Comparison of ENCODE assay signal across 20 cellular contexts in the genomic region with DNA sequence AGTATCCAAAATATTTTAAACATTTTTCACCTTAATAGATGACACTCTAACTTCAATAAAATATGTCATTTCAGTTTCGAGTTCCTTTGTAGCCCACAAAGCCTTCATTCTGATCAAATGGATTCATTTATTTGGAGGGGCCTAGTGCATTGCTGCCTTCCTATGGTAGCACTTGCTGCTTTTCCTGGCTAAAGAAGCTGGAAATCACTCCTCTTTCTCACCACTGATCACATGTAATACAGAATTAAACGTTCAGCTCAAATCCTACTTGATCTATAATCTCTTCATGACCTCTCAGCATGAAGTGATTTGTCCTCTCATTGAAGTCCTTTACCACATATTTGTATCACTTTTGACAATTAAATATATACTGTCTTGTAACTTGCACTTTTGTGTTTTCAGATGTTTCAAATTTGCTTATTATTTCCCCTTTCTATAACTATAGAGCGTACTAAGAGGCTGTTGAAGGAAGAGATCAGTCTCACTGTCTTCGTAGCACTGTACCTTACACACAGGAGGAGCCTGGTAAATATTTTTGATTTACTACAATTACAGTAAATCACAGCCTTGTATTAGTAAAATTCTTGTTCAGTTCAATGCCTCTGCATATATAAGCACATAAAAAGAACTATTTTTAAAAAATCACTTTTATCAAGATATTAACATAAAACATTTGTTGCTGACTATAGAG. TPM values are rescaled to one million over a fixed set of nuclear protein-coding genes. Genes with fewer than 3 reads are reported as not detected.
DNase-seq lines count a peak whose midpoint lies in the region; ATAC-seq and TF ChIP-seq lines count a peak whose summit lies in the region.
"Had no signal": no experiment of that assay in that cellular context is flagged by ENCODE, and none has a peak within 500 bp of the region (broad histone marks: within the 10 kb centered on the region; RNA-seq: fewer than 3 reads in every experiment).

No MANE protein-coding gene starts in this region.

- in situ Hi-C loops in KBM-7 (cut with MboI; ENCODE audit: low pct_unique_long_range_greater_than_20kb, low sequenced_read_pairs): no loop called here

- WGBS in heart left ventricle, 4 donors: 51 to 62% (median 55%) methylated on average over 4 of the region's 4 CpGs
- whole genome bisulfite sequencing in esophagus squamous epithelium, 2 donors: 32 to 48% methylated on average over 4 of the region's 4 CpGs

- H3K4me1 ChIP-seq in heart left ventricle (peaks cover 0 to 7% (median 0%) of the 10 kb centered on the region in 12 donors), esophagus squamous epithelium (peaks cover 0 to 17% (median 7%) of the 10 kb centered on the region in 3 donors)

- intact Hi-C loops in heart left ventricle (cut with DNase I) (loop anchor here in 1 of 10 donors (10.0 kb wide), 1 partner anchor 66 kb away; the partner anchor contains the start of gene PLA2G12A), Right ventricle myocardium superior (cut with DNase I) (no loop called here), esophagus squamous epithelium (cut with DNase I) (no loop called here)

- H3K27ac Mint-ChIP-seq in mesothelial cell of epicardium (peak overlapping the region; percentile 99), type B pancreatic cell (peak overlapping the region; percentile 39)
- no peak overlapping the region for H3K27ac Mint-ChIP-seq in stimulated activated naive CD8-positive, alpha-beta T cell treated with anti-CD3 and anti-CD28 coated beads, Interleukin-15, amount 100 ng/mL, for 72 hours
- H3K27ac Mint-ChIP-seq: activated CD8-positive, alpha-beta T cell treated with anti-CD3 and anti-CD28 coated beads for 36 hours; CD4-positive, CD25-positive, alpha-beta regulatory T cell had no signal

- ATAC-seq in heart left ventricle (no peak), Right ventricle myocardium superior (ENCODE audit: poor library complexity) (no peak)
- ATAC-seq in stimulated activated naive CD8-positive, alpha-beta T cell treated with anti-CD3 and anti-CD28 coated beads, Interleukin-15, amount 100 ng/mL, for 72 hours: no peak
- ATAC-seq: activated CD8-positive, alpha-beta T cell treated with anti-CD3 and anti-CD28 coated beads for 36 hours had no signal

- DNase-seq in heart left ventricle (no peak), Right ventricle myocardium superior (no peak), esophagus squamous epithelium (lab: John Stamatoyannopoulos, UW) (no peak), mesothelial cell of epicardium (ENCODE audit: low spot score in 2 of 2, unreplicated experiment in 2 of 2) (no peak), type B pancreatic cell (ENCODE audit: extremely low spot score, unreplicated experiment) (no peak), KBM-7 (no peak), NCI-H2029 (lab: John Stamatoyannopoulos, UW) (no peak)
- no peak for DNase-seq in stimulated activated naive CD8-positive, alpha-beta T cell treated with anti-CD3 and anti-CD28 coated beads, Interleukin-15, amount 100 ng/mL, for 72 hours
- DNase-seq: activated CD8-positive, alpha-beta T cell treated with anti-CD3 and anti-CD28 coated beads for 36 hours; anterior cingulate cortex; CD4-positive, CD25-positive, alpha-beta regulatory T cell; DMS79 treated with DMSO at 0.1 percent for 48 hours; dorsolateral prefrontal cortex; Kasumi-1; NCI-H1436 treated with DMSO at 0.1 percent for 48 hours; stimulated activated CD4-positive, alpha-beta T cell treated with anti-CD3 and anti-CD28 coated beads, Interleukin-15, amount 100 ng/mL, for 24 hours; substantia nigra had no signal

- H3K27me3 Mint-ChIP-seq in mesothelial cell of epicardium (ENCODE audit: low read depth) (no peaks in the 10 kb centered on the region), type B pancreatic cell (no peaks in the 10 kb centered on the region)
- peaks cover 10% of the 10 kb centered on the region for H3K27me3 Mint-ChIP-seq in stimulated activated naive CD8-positive, alpha-beta T cell treated with anti-CD3 and anti-CD28 coated beads, Interleukin-15, amount 100 ng/mL, for 72 hours

- H3K27me3 ChIP-seq in heart left ventricle: no peaks in the 10 kb centered on the region
- no peaks in the 10 kb centered on the region for H3K27me3 ChIP-seq in esophagus squamous epithelium

- H3K9me3 ChIP-seq in heart left ventricle: peaks cover 0 to 23% (median 1%) of the 10 kb centered on the region in 12 donors
- peaks cover 0 to 4% (median 0%) of the 10 kb centered on the region in 3 donors for H3K9me3 ChIP-seq in esophagus squamous epithelium

- H3K27ac ChIP-seq in heart left ventricle (peak overlapping the region in 11 of 12 donors; percentile 10 to 62 (median 52)), esophagus squamous epithelium (peak overlapping the region in 3 of 4 donors; percentile 30 to 59 (median 36))
- H3K27ac ChIP-seq: PC-9 had no signal

- H3K4me3 ChIP-seq in heart left ventricle (peak overlapping the region in 11 of 12 donors; percentile 14 to 59 (median 43)), esophagus squamous epithelium (peak overlapping the region in 3 of 4 donors; percentile 23 to 53 (median 30))
- H3K4me3 ChIP-seq: PC-9 had no signal

- peaks cover 35% of the 10 kb centered on the region for H3K36me3 Mint-ChIP-seq in mesothelial cell of epicardium
- H3K36me3 Mint-ChIP-seq in type B pancreatic cell: peaks cover 7% of the 10 kb centered on the region
- H3K36me3 Mint-ChIP-seq: CD4-positive, CD25-positive, alpha-beta regulatory T cell had no signal

- peaks cover 50% of the 10 kb centered on the region for H3K4me1 Mint-ChIP-seq in mesothelial cell of epicardium
- H3K4me1 Mint-ChIP-seq in type B pancreatic cell (ENCODE audit: unreplicated experiment): peaks cover 18% of the 10 kb centered on the region
- no peaks in the 10 kb centered on the region for H3K4me1 Mint-ChIP-seq in stimulated activated naive CD8-positive, alpha-beta T cell treated with anti-CD3 and anti-CD28 coated beads, Interleukin-15, amount 100 ng/mL, for 72 hours
- H3K4me1 Mint-ChIP-seq: CD4-positive, CD25-positive, alpha-beta regulatory T cell had no signal

- H3K36me3 ChIP-seq in heart left ventricle: peaks cover 0 to 3% (median 0%) of the 10 kb centered on the region in 9 donors
- no peaks in the 10 kb centered on the region for H3K36me3 ChIP-seq in esophagus squamous epithelium

- H3K4me3 Mint-ChIP-seq in mesothelial cell of epicardium: peak overlapping the region; percentile 87
- peak overlapping the region; percentile 73 for H3K4me3 Mint-ChIP-seq in type B pancreatic cell
- no peak overlapping the region for H3K4me3 Mint-ChIP-seq in stimulated activated naive CD8-positive, alpha-beta T cell treated with anti-CD3 and anti-CD28 coated beads, Interleukin-15, amount 100 ng/mL, for 72 hours
- H3K4me3 Mint-ChIP-seq: activated CD8-positive, alpha-beta T cell treated with anti-CD3 and anti-CD28 coated beads for 36 hours; CD4-positive, CD25-positive, alpha-beta regulatory T cell had no signal

- H3K9me3 Mint-ChIP-seq in mesothelial cell of epicardium (peaks cover 30% of the 10 kb centered on the region), type B pancreatic cell (no peaks in the 10 kb centered on the region)
- peaks cover 0 to 4% of the 10 kb centered on the region in 2 donors for H3K9me3 Mint-ChIP-seq in stimulated activated naive CD8-positive, alpha-beta T cell treated with anti-CD3 and anti-CD28 coated beads, Interleukin-15, amount 100 ng/mL, for 72 hours

- no peak for TF ChIP-seq CTCF in heart left ventricle (IDR thresholded peaks at IDR 0.05)
- no peak for TF ChIP-seq CTCF in esophagus squamous epithelium (IDR thresholded peaks at IDR 0.05)
- no peak for TF ChIP-seq CTCF in mesothelial cell of epicardium (IDR thresholded peaks at IDR 0.05; ENCODE audit: unreplicated experiment)
- TF ChIP-seq CTCF in type B pancreatic cell (conservative IDR thresholded peaks at IDR 0.05): no peak

- no peak for TF ChIP-seq POLR2A in heart left ventricle (IDR thresholded peaks at IDR 0.05)
- TF ChIP-seq POLR2A in esophagus squamous epithelium (IDR thresholded peaks at IDR 0.05): no peak

RNA-seq across cellular contexts. Expression of gene CFI, which starts 0.6 kb away (rescaled TPM):
- total RNA-seq in heart left ventricle (10 to 100 TPM in 3 of 9 donors, 1 to 10 TPM in 6; 6.2 to 52.0 (median 9.0) TPM), Right ventricle myocardium superior (10.6 TPM), esophagus squamous epithelium (10 to 100 TPM in 2 of 4 donors, 1 to 10 TPM in 2; 6.1 to 45.1 (median 11.0) TPM), mesothelial cell of epicardium (485 to 506 TPM (median 505 TPM) in 3 replicates), type B pancreatic cell (ENCODE audit: low replicate concordance) (15.4 and 24.0 TPM in 2 replicates)
- polyA plus RNA-seq in heart left ventricle: 10 to 100 TPM in 1 of 2 donors, 1 to 10 TPM in 1; 6.3 to 11.2 TPM
- total RNA-seq: activated CD8-positive, alpha-beta T cell treated with anti-CD3 and anti-CD28 coated beads for 36 hours; CD4-positive, CD25-positive, alpha-beta regulatory T cell; NCI-H460 had no signal
- polyA plus RNA-seq: CD4-positive, CD25-positive, alpha-beta regulatory T cell had no signal

RNA-seq across cellular contexts. Expression of gene GAR1, which starts 14.3 kb away (rescaled TPM):
- total RNA-seq in heart left ventricle (10 to 100 TPM in 2 of 9 donors, 1 to 10 TPM in 7; 3.2 to 10.9 (median 8.5) TPM), Right ventricle myocardium superior (7.7 TPM), esophagus squamous epithelium (10 to 100 TPM in 3 of 4 donors, 1 to 10 TPM in 1; 5.9 to 14.2 (median 11.3) TPM), mesothelial cell of epicardium (25.6 to 29.5 TPM (median 27.8 TPM) in 3 replicates), type B pancreatic cell (ENCODE audit: low replicate concordance) (27.9 and 44.7 TPM in 2 replicates)
- polyA plus RNA-seq in heart left ventricle: 10 to 100 TPM; 13.1 to 22.3 TPM

RNA-seq across cellular contexts. Expression of gene RRH, which starts 26.5 kb away (rescaled TPM):
- total RNA-seq in heart left ventricle: under 1 TPM in 1 of 9 donors, not detected in 8; 0.21 TPM
- polyA plus RNA-seq in heart left ventricle: under 1 TPM in 1 of 2 donors, not detected in 1; 0.06 TPM
- total RNA-seq in Right ventricle myocardium superior: not detected
- under 1 TPM in 2 of 4 donors, not detected in 2; 0.18 to 0.19 TPM for total RNA-seq in esophagus squamous epithelium
- 0.29 to 0.45 TPM (median 0.40 TPM) in 3 replicates for total RNA-seq in mesothelial cell of epicardium
- 0.41 TPM in 1 of 2 replicates, not detected in the other for total RNA-seq in type B pancreatic cell (ENCODE audit: low replicate concordance)
- total RNA-seq: activated CD8-positive, alpha-beta T cell treated with anti-CD3 and anti-CD28 coated beads for 36 hours; mononuclear cell; NCI-H460 had no signal
- polyA plus RNA-seq: CD4-positive, CD25-positive, alpha-beta regulatory T cell had no signal

RNA-seq across cellular contexts. Expression of gene LRIT3, which starts 46.7 kb away (rescaled TPM):
- total RNA-seq in heart left ventricle: not detected
- under 1 TPM in 1 of 2 donors, not detected in 1; 0.08 TPM for polyA plus RNA-seq in heart left ventricle
- not detected for total RNA-seq in Right ventricle myocardium superior
- under 1 TPM in 2 of 4 donors, not detected in 2; 0.15 to 0.38 TPM for total RNA-seq in esophagus squamous epithelium
- 0.14 to 0.29 TPM (median 0.16 TPM) in 3 replicates for total RNA-seq in mesothelial cell of epicardium
- total RNA-seq in type B pancreatic cell (ENCODE audit: low replicate concordance): 0.27 TPM in 1 of 2 replicates, not detected in the other
- total RNA-seq: NCI-H460, PC-9 had no signal

Comparison
In these comparisons a context has a peak if more than half of its experiments do, and no peak if none do; other contexts are left out.
1. H3K27ac Mint-ChIP-seq: peak in mesothelial cell of epicardium (single experiment) and type B pancreatic cell (single experiment); none in stimulated activated naive CD8-positive, alpha-beta T cell treated with anti-CD3 and anti-CD28 coated beads, Interleukin-15, amount 100 ng/mL, for 72 hours (0 of 2).
2. H3K4me3 Mint-ChIP-seq: peak in mesothelial cell of epicardium (single experiment) and type B pancreatic cell (single experiment); none in stimulated activated naive CD8-positive, alpha-beta T cell treated with anti-CD3 and anti-CD28 coated beads, Interleukin-15, amount 100 ng/mL, for 72 hours (0 of 2).